Comparison of ENCODE assay signal across 8 cellular contexts in genomic region chr3:179421500-179421899, GRCh38. TPM values are rescaled to one million over a fixed set of nuclear protein-coding genes. Genes with fewer than 3 reads are reported as not detected.
DNase-seq lines count a peak whose midpoint lies in the region; ATAC-seq, FAIRE-seq and TF ChIP-seq lines count a peak whose summit lies in the region.

No MANE protein-coding gene starts in this region.

- peak; percentile 68 for TF ChIP-seq CTCF in HFFc6 (IDR thresholded peaks at IDR 0.05)
- TF ChIP-seq CTCF in lung (IDR thresholded peaks at IDR 0.05; ENCODE audit: control extremely low read depth, extremely low read depth): peak; percentile 27
- no peak for TF ChIP-seq CTCF in pancreas (IDR thresholded peaks at IDR 0.05)

- no peaks in the 10 kb centered on the region for H3K4me1 ChIP-seq in lung (ENCODE audit: control insufficient read depth in 2 of 2, insufficient read depth in 2 of 2, low read length in 2 of 2)
- H3K4me1 ChIP-seq in pancreas: no peaks in the 10 kb centered on the region

- peaks cover 17% of the 10 kb centered on the region for H3K4me1 Mint-ChIP-seq in HFFc6 (ENCODE audit: low read depth)
- H3K4me1 Mint-ChIP-seq in activated T-cell treated with anti-CD3 and anti-CD28 coated beads, Interleukin-2, amount 50 U/mL, for 72 hours (ENCODE audit: low read depth): no peaks in the 10 kb centered on the region

- H3K36me3 Mint-ChIP-seq in HFFc6 (ENCODE audit: low read depth): peaks cover 38% of the 10 kb centered on the region
- H3K36me3 Mint-ChIP-seq in activated T-cell treated with anti-CD3 and anti-CD28 coated beads, Interleukin-2, amount 50 U/mL, for 72 hours (ENCODE audit: insufficient read depth in 2 of 2): no peaks in the 10 kb centered on the region

- H3K27ac Mint-ChIP-seq in HFFc6: no peak overlapping the region
- no peak overlapping the region for H3K27ac Mint-ChIP-seq in activated T-cell treated with anti-CD3 and anti-CD28 coated beads, Interleukin-2, amount 50 U/mL, for 72 hours

- H3K27me3 ChIP-seq in lung (ENCODE audit: control insufficient read depth, insufficient read depth): no peaks in the 10 kb centered on the region
- H3K27me3 ChIP-seq in pancreas: no peaks in the 10 kb centered on the region

- H3K4me3 Mint-ChIP-seq in HFFc6: no peak overlapping the region
- H3K4me3 Mint-ChIP-seq in activated T-cell treated with anti-CD3 and anti-CD28 coated beads, Interleukin-2, amount 50 U/mL, for 72 hours: no peak overlapping the region

- intact Hi-C loops in pancreas (cut with DNase I): no loop called here

- peaks cover 21 to 22% of the 10 kb centered on the region in 2 donors for H3K36me3 ChIP-seq in lung (ENCODE audit: control insufficient read depth in 2 of 2, insufficient read depth in 2 of 2, low read length in 2 of 2)
- no peaks in the 10 kb centered on the region for H3K36me3 ChIP-seq in pancreas

- no peaks in the 10 kb centered on the region for H3K9me3 ChIP-seq in lung (ENCODE audit: control insufficient read depth in 2 of 2, insufficient read depth in 1 of 2, low read length in 1 of 2)
- H3K9me3 ChIP-seq in pancreas: no peaks in the 10 kb centered on the region

- no peak for FAIRE-seq in pancreas (lab: Jason Lieb, UNC)

- no peaks in the 10 kb centered on the region for H3K9me3 Mint-ChIP-seq in HFFc6
- no peaks in the 10 kb centered on the region for H3K9me3 Mint-ChIP-seq in activated T-cell treated with anti-CD3 and anti-CD28 coated beads, Interleukin-2, amount 50 U/mL, for 72 hours

- ATAC-seq in lung (ENCODE audit: insufficient read depth, low FRiP score) (no peak), pancreas (no peak), HG02678 (IDR thresholded peaks at IDR 0.05; ENCODE audit: unreplicated experiment) (no peak), GM21367 (IDR thresholded peaks at IDR 0.05; ENCODE audit: unreplicated experiment) (no peak)
- ATAC-seq in activated T-cell treated with anti-CD3 and anti-CD28 coated beads, Interleukin-2, amount 50 U/mL, for 72 hours (replicated peaks in 1 of 2): no peak

- H3K27ac ChIP-seq in lung (ENCODE audit: low read depth in 1 of 2, low read length in 1 of 2) (no peak overlapping the region), pancreas (no peak overlapping the region)

- H3K4me3 ChIP-seq in lung: no peak overlapping the region
- H3K4me3 ChIP-seq in pancreas: no peak overlapping the region

- 25 to 56% methylated on average over 2 of the region's 2 CpGs for WGBS in lung, 2 donors
- 45 to 50% methylated on average over 2 of the region's 2 CpGs for WGBS in pancreas, 2 donors

- peak; percentile 31 for DNase-seq in AG08396 (ENCODE audit: low spot score)
- DNase-seq in HFFc6: peak; percentile 47
- peak; percentile 19 for DNase-seq in cerebellar cortex (ENCODE audit: low spot score)
- no peak for DNase-seq in lung (ENCODE audit: low spot score)
- no peak for DNase-seq in activated T-cell treated with anti-CD3 and anti-CD28 coated beads, Interleukin-2, amount 50 U/mL, for 72 hours
- no peak for DNase-seq in pancreas

- no peaks in the 10 kb centered on the region; the same call in 1 of the 2 replicates for H3K27me3 Mint-ChIP-seq in HFFc6 (ENCODE audit: insufficient read depth)
- H3K27me3 Mint-ChIP-seq in activated T-cell treated with anti-CD3 and anti-CD28 coated beads, Interleukin-2, amount 50 U/mL, for 72 hours (ENCODE audit: low read depth): no peaks in the 10 kb centered on the region

RNA-seq across cellular contexts. Expression of gene GNB4, which starts 29.8 kb away (rescaled TPM):
- total RNA-seq in HFFc6 (2021; fragmentation: NEBNext Ultra II Directional; extraction: Animal tissue kit (Norgen Biotek cat#: 25700)): 10 to 100 TPM; 40.8 to 51.0 (median 46.3) TPM
- total RNA-seq in lung (10 to 100 TPM; 33.7 to 56.2 TPM), pancreas (10 to 100 TPM in 1 of 6 donors, 1 to 10 TPM in 4, under 1 TPM in 1; 0.97 to 14.3 (median 2.9) TPM)
- polyA plus RNA-seq in lung (10 to 100 TPM in 1 of 2 donors, 1 to 10 TPM in 1; 6.3 to 17.9 TPM), pancreas (1 to 10 TPM; 1.2 to 1.7 TPM)
- total RNA-seq in activated T-cell treated with anti-CD3 and anti-CD28 coated beads, Interleukin-2, amount 50 U/mL, for 72 hours: under 1 TPM; 0.39 to 0.60 TPM

Comparison
In these comparisons a context has a peak if more than half of its experiments do, and no peak if none do; other contexts are left out.
1. DNase-seq: peak in AG08396 (single experiment), HFFc6 (single experiment) and cerebellar cortex (single experiment); none in lung (single experiment), activated T-cell treated with anti-CD3 and anti-CD28 coated beads, Interleukin-2, amount 50 U/mL, for 72 hours (0 of 2) and pancreas (0 of 6).
2. CTCF ChIP-seq: peak in HFFc6 (single experiment) and lung (single experiment); none in pancreas (0 of 4).